ENCODE assay signal across 8 cellular contexts in the genomic region with DNA sequence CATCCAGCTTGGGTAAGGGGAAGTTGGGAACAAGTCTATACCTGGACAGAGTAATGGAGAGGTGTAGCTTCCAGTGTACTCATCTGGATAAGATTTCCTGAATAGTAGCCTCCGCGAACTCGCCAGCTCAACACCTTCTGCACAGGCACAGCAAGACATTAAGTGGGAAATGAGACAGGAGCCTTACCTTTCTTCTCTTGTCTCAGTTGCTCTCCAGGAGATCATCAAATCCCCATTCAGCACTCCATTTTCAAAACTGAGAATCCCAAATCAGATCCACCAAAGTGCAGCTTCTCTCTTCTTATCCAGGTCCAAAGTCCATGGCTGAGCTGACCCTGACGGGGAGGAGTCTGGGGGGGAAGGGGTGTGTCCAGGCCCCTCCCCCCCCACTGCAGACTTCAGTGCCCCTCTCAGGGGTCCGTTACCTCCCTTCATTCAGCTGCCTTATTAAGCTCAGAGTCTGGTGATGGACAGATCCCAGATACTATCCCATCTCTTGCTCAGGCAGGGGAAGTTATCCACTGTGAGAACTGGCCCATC. TPM values are rescaled to one million over a fixed set of nuclear protein-coding genes. Genes with fewer than 3 reads are reported as not detected.
DNase-seq lines count a peak whose midpoint lies in the region; ATAC-seq and TF ChIP-seq lines count a peak whose summit lies in the region.

No MANE protein-coding gene starts in this region.

- no peaks in the 10 kb centered on the region for H3K27me3 ChIP-seq in DOHH2 (ENCODE audit: control insufficient read depth, low read length)
- no peaks in the 10 kb centered on the region for H3K27me3 ChIP-seq in RWPE2 (ENCODE audit: insufficient read depth, poor library complexity, severe bottlenecking)
- H3K27me3 ChIP-seq in psoas muscle (ENCODE audit: insufficient read depth in 3 of 3, low read length in 2 of 3) = no peaks in the 10 kb centered on the region

- H4K20me1 ChIP-seq in DOHH2 (ENCODE audit: control insufficient read depth, insufficient read depth, low read depth, low read length) = no peaks in the 10 kb centered on the region

- ATAC-seq in RWPE2 (ENCODE audit: low read depth) (no peak), psoas muscle (no peak), GM18519 (IDR thresholded peaks at IDR 0.05; ENCODE audit: low FRiP score, unreplicated experiment) (no peak), GM18868 (IDR thresholded peaks at IDR 0.05; ENCODE audit: unreplicated experiment) (no peak)

- peaks cover 31% of the 10 kb centered on the region for H3F3A ChIP-seq in DOHH2 (ENCODE audit: control insufficient read depth, insufficient read depth)

- H3K9me2 ChIP-seq in DOHH2 (replicated peaks; ENCODE audit: control insufficient read depth, low read length) = no peaks in the 10 kb centered on the region

- H3K4me1 ChIP-seq in DOHH2 (ENCODE audit: control insufficient read depth, low read length) (peaks cover 78% of the 10 kb centered on the region), RWPE2 (ENCODE audit: insufficient read depth, poor library complexity, severe bottlenecking) (peaks cover 45% of the 10 kb centered on the region), psoas muscle (peaks cover 68% of the 10 kb centered on the region)

- H3K4me3 ChIP-seq in DOHH2 (ENCODE audit: low read length) = peak overlapping the region; percentile 97
- H3K4me3 ChIP-seq in RWPE2 (ENCODE audit: severe bottlenecking) = peak overlapping the region; percentile 43
- H3K4me3 ChIP-seq in psoas muscle = peak overlapping the region; percentile 93

- H3K36me3 ChIP-seq in DOHH2 (ENCODE audit: control insufficient read depth, low read length) = peaks cover 34% of the 10 kb centered on the region
- H3K36me3 ChIP-seq in RWPE2 (ENCODE audit: low read depth) = peaks cover 4% of the 10 kb centered on the region; the same call in 1 of the 2 replicates
- peaks cover 3 to 14% of the 10 kb centered on the region in 2 donors for H3K36me3 ChIP-seq in psoas muscle (ENCODE audit: insufficient read depth in 1 of 2, low read depth in 1 of 2)

- H3K79me2 ChIP-seq in DOHH2 (ENCODE audit: control insufficient read depth, low read length) = peaks cover 75% of the 10 kb centered on the region

- peak overlapping the region; percentile 82 for H3K4me2 ChIP-seq in DOHH2 (ENCODE audit: low read length)

- 59 to 79% (median 74%) methylated on average over 5 of the region's 5 CpGs for WGBS in psoas muscle, 3 donors

- peak; percentile 55 for DNase-seq in RWPE2 (ENCODE audit: low spot score)
- DNase-seq in epithelial cell of prostate (ENCODE audit: low read depth, low spot score) = no peak
- DNase-seq in psoas muscle = no peak
- no peak for DNase-seq in NCI-H510A (lab: John Stamatoyannopoulos, UW)
- DNase-seq in KG1 (lab: John Stamatoyannopoulos, UW) = no peak

- H3K9me3 ChIP-seq in DOHH2 (ENCODE audit: control insufficient read depth, insufficient read depth, low read length) (no peaks in the 10 kb centered on the region), RWPE2 (ENCODE audit: severe bottlenecking) (no peaks in the 10 kb centered on the region), psoas muscle (no peaks in the 10 kb centered on the region)

- intact Hi-C loops in psoas muscle (cut with DNase I) = loop anchor here (10.0 kb wide), 1 partner anchor 376 kb away; no protein-coding TSS in a partner anchor

- no peak for TF ChIP-seq CTCF in DOHH2 (IDR thresholded peaks at IDR 0.05; ENCODE audit: low read depth, low read length, poor library complexity, severe bottlenecking)
- TF ChIP-seq CTCF in RWPE2 (IDR thresholded peaks at IDR 0.05; ENCODE audit: poor library complexity, severe bottlenecking) = no peak
- TF ChIP-seq CTCF in psoas muscle (IDR thresholded peaks at IDR 0.05) = no peak

- H3K27ac ChIP-seq in DOHH2 (ENCODE audit: low read depth, low read length) (peak overlapping the region; percentile 85), RWPE2 (ENCODE audit: poor library complexity, severe bottlenecking) (peak overlapping the region; percentile 82), epithelial cell of prostate (peak overlapping the region; percentile 94), psoas muscle (peak overlapping the region; percentile 99)

RNA-seq across cellular contexts. Expression of a gene that starts 5.9 kb away (rescaled TPM):
- total RNA-seq in psoas muscle = 10 to 100 TPM; 53.6 to 92.3 (median 70.0) TPM
- polyA plus RNA-seq in psoas muscle = 100 to 1,000 TPM in 1 of 3 donors, 10 to 100 TPM in 2; 68.1 to 134 (median 77.8) TPM

RNA-seq across cellular contexts. Expression of a gene that starts 52.5 kb away (rescaled TPM):
- 10 to 100 TPM; 11.0 to 14.6 (median 12.8) TPM for total RNA-seq in psoas muscle
- polyA plus RNA-seq in psoas muscle = 10 to 100 TPM in 1 of 3 donors, 1 to 10 TPM in 2; 6.0 to 25.6 (median 8.6) TPM

Comparison
In these comparisons a context has a peak if more than half of its experiments do, and no peak if none do; other contexts are left out.
1. H3K4me3 ChIP-seq: peak in every context shown above with its lines; median percentile 97 in DOHH2; 93 in psoas muscle; 43 in RWPE2.